ENCODE assay signal across 8 cellular contexts in the genomic region with DNA sequence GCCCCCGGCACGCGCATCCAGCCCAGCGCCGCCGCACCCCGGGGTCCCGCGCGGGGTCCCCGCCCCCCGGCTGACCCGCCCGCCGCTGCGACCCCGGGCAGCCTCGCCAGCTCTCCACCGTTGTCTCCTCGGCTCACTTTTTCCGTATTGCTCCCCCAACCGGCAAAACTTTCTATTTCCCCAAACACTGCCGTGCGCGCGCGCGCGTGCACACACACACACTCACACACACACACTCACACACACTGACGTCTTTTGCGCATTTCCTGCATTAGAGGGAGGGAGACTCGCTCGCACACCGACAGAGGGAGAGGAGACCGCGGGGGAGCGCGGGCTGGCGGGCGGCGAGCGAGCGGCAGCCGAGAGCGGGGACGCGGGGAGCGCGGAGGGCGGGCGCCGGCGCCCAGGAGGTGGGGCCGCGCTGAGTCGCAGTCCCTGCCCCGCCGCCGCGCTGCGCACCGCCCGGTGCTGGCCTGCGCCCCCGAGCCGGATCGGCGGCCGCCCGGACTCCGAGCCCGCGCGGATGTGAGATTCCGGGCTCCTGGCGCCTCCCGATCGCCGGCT. TPM values are rescaled to one million over a fixed set of nuclear protein-coding genes. Genes with fewer than 3 reads are reported as not detected.
DNase-seq lines count a peak whose midpoint lies in the region; TF ChIP-seq lines count a peak whose summit lies in the region.

No MANE protein-coding gene starts in this region.

- H3K9me3 ChIP-seq in Loucy (ENCODE audit: insufficient read depth, low read depth, low read length) = no peaks in the 10 kb centered on the region
- H3K9me3 ChIP-seq in suprapubic skin = no peaks in the 10 kb centered on the region

- TF ChIP-seq POLR2A in suprapubic skin (IDR thresholded peaks at IDR 0.05) = peak; percentile 53 to 84

- DNase-seq in GM04503 (ENCODE audit: low read depth) (peak; percentile 91), H7 (peak; percentile 91), SK-N-DZ (ENCODE audit: low spot score) (peak; percentile 85), globus pallidus (ENCODE audit: low spot score) (peak; percentile 94), occipital lobe (lab: John Stamatoyannopoulos, UW) (peak; percentile 93), suprapubic skin (ENCODE audit: low spot score in 2 of 2) (peak; percentile 95 to 96)
- DNase-seq in activated naive CD4-positive, alpha-beta T cell treated with anti-CD3 and anti-CD28 coated beads, Interleukin-2, amount 50 U/mL, for 16 hours = peak; percentile 90

- no peaks in the 10 kb centered on the region for H3F3A ChIP-seq in Loucy (ENCODE audit: low read depth)

- peak overlapping the region; percentile 98 for H3K27ac ChIP-seq in suprapubic skin

- H3K36me3 ChIP-seq in H7 (replicated peaks; ENCODE audit: control insufficient read depth, insufficient read depth, low read length) = no peaks in the 10 kb centered on the region
- no peaks in the 10 kb centered on the region for H3K36me3 ChIP-seq in Loucy (ENCODE audit: insufficient read depth, low read length)
- H3K36me3 ChIP-seq in suprapubic skin = no peaks in the 10 kb centered on the region

- H3K4me2 ChIP-seq in Loucy (ENCODE audit: low read depth, low read length, poor library complexity, severe bottlenecking) = peak overlapping the region; percentile 90

- H2AFZ ChIP-seq in Loucy (ENCODE audit: low read length) = peak overlapping the region; percentile 80

- 1% methylated on average over 14 of the region's 79 CpGs for WGBS in suprapubic skin

- H3K27me3 ChIP-seq in H7 (ENCODE audit: control insufficient read depth, insufficient read depth, low read length) = peaks cover 62% of the 10 kb centered on the region
- H3K27me3 ChIP-seq in Loucy (ENCODE audit: insufficient read depth, low read length, poor library complexity, severe bottlenecking) = no peaks in the 10 kb centered on the region
- no peaks in the 10 kb centered on the region for H3K27me3 ChIP-seq in suprapubic skin

- H3K4me1 ChIP-seq in Loucy (ENCODE audit: insufficient read depth, low read length, poor library complexity, severe bottlenecking) = peaks cover 50% of the 10 kb centered on the region
- H3K4me1 ChIP-seq in suprapubic skin = peaks cover 39% of the 10 kb centered on the region

- H3K4me3 ChIP-seq in H7 (ENCODE audit: insufficient read depth, low read depth, low read length) (peak overlapping the region; percentile 63), Loucy (ENCODE audit: low read length, poor library complexity, severe bottlenecking) (peak overlapping the region; percentile 95), suprapubic skin (peak overlapping the region; percentile 94)

- TF ChIP-seq CTCF in Loucy (conservative IDR thresholded peaks at IDR 0.05; ENCODE audit: low read length) (peak; percentile 45), suprapubic skin (IDR thresholded peaks at IDR 0.05) (peak in 1 of 2 donors; percentile 44)

- peak overlapping the region; percentile 87 for H3K9ac ChIP-seq in Loucy (ENCODE audit: low read depth, low read length, poor library complexity, severe bottlenecking)

- TF ChIP-seq EP300 in suprapubic skin (IDR thresholded peaks at IDR 0.05) = peak; percentile 44

- peaks cover 13% of the 10 kb centered on the region for H4K20me1 ChIP-seq in Loucy (ENCODE audit: insufficient read depth, low read length, poor library complexity, severe bottlenecking)

- H3K9me2 ChIP-seq in Loucy (replicated peaks; ENCODE audit: low read depth, low read length) = no peaks in the 10 kb centered on the region

- peaks cover 52% of the 10 kb centered on the region for H3K79me2 ChIP-seq in Loucy (ENCODE audit: insufficient read depth, low read length)

RNA-seq across cellular contexts. Expression of a gene that starts 0.5 kb away (rescaled TPM):
- 1.2 and 1.9 TPM in 2 replicates for total RNA-seq in H7 (2014; rRNA removed; shearing (Covaris generic))
- polyA plus RNA-seq in SK-N-DZ (2014; cell fraction: cytosol; rRNA removed) = 7.0 and 8.8 TPM in 2 replicates
- polyA plus RNA-seq in SK-N-DZ (2014; cell fraction: nucleus; rRNA removed) = 5.8 and 9.9 TPM in 2 replicates
- total RNA-seq in occipital lobe (62.2 TPM), suprapubic skin (10 to 100 TPM in 2 of 4 donors, 1 to 10 TPM in 2; 7.9 to 18.3 (median 12.5) TPM)

RNA-seq across cellular contexts. Expression of a gene that starts 39.9 kb away (rescaled TPM):
- 22.2 and 24.1 TPM in 2 replicates for total RNA-seq in H7 (2014; rRNA removed; shearing (Covaris generic))
- polyA plus RNA-seq in SK-N-DZ (2014; cell fraction: cytosol; rRNA removed) = 12.6 and 13.0 TPM in 2 replicates
- polyA plus RNA-seq in SK-N-DZ (2014; cell fraction: nucleus; rRNA removed) = 7.3 and 7.9 TPM in 2 replicates
- total RNA-seq in occipital lobe = 78.6 TPM
- total RNA-seq in suprapubic skin = 1 to 10 TPM; 6.1 to 9.6 (median 7.2) TPM

Comparison
In these comparisons a context has a peak if more than half of its experiments do, and no peak if none do; other contexts are left out.
1. Peak in every context shown above with its lines: DNase-seq, H3K4me3 ChIP-seq and H3K27ac ChIP-seq.